In the genomic region with DNA sequence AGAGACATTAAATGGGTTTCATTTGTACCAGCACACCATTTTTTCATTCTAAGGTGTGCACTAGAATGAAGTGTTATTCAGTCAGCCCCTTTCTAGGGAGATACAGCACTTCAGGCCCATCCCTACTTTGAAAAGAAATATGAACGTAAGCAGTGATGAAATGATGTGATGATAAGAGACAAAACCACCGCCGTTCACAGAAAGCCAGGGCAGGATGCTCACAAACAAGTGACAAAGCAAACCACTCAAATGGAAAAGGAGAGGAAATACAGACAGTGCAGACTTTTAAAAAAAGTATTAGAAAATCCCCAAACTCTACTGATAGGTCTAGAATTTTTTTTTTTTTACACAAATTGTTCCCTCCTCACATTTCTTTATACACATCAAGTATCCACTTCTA, we compare ENCODE assay signal across 9 cellular contexts.
A peak's percentile ranks its signal among the peaks of the same experiment; 100 is the strongest.
DNase-seq lines count a peak whose midpoint lies in the region; ATAC-seq, FAIRE-seq and TF ChIP-seq lines count a peak whose summit lies in the region.
"Had no signal": no experiment of that assay in that cellular context is flagged by ENCODE, and none has a peak within 500 bp of the region (broad histone marks: within the 10 kb centered on the region; RNA-seq: fewer than 3 reads in every experiment).

No MANE protein-coding gene starts in this region.

- no peaks in the 10 kb centered on the region for H3K9me3 ChIP-seq in ovary

- no peak for FAIRE-seq in HTR-8/SVneo (lab: Jason Lieb, UNC)
- FAIRE-seq: keratinocyte had no signal

- no peaks in the 10 kb centered on the region for H3K36me3 ChIP-seq in ovary

- peak; percentile 89 for ATAC-seq in stimulated activated naive CD8-positive, alpha-beta T cell treated with anti-CD3 and anti-CD28 coated beads, Interleukin-15, Interleukin-2, amounts not matched to agents 100 U/mL and 50 U/mL, for 24 hours
- ATAC-seq in HG02840 (IDR thresholded peaks at IDR 0.05; ENCODE audit: low FRiP score, unreplicated experiment): no peak

- 91 to 92% (median 91%) methylated on average over 3 of the region's 3 CpGs for WGBS in ovary, 3 donors

- peak; percentile 32 to 38 for DNase-seq in activated CD8-positive, alpha-beta memory T cell treated with anti-CD3 and anti-CD28 coated beads for 1 hour (ENCODE audit: extremely low read depth in 1 of 2, low read depth in 1 of 2)
- DNase-seq in activated CD8-positive, alpha-beta memory T cell treated with anti-CD3 and anti-CD28 coated beads, Interleukin-2, amount 50 U/mL, for 48 hours: no peak
- peak; percentile 41 to 63 for DNase-seq in activated CD4-positive, alpha-beta T cell treated with anti-CD3 and anti-CD28 coated beads, Interleukin-2, amount 50 U/mL, for 48 hours
- DNase-seq in effector CD4-positive, alpha-beta T cell: peak; percentile 64
- peak; percentile 44 for DNase-seq in stimulated activated naive CD8-positive, alpha-beta T cell treated with anti-CD3 and anti-CD28 coated beads, Interleukin-15, Interleukin-2, amounts not matched to agents 100 U/mL and 50 U/mL, for 24 hours
- DNase-seq in ovary: no peak
- DNase-seq in HTR-8/SVneo (ENCODE audit: insufficient read length, low spot score): no peak

- no peak for TF ChIP-seq EP300 in ovary (IDR thresholded peaks at IDR 0.05)

- H3K27me3 ChIP-seq in ovary: no peaks in the 10 kb centered on the region

- TF ChIP-seq CTCF in ovary (IDR thresholded peaks at IDR 0.05): no peak

- H3K4me1 ChIP-seq in ovary (ENCODE audit: insufficient read depth): no peaks in the 10 kb centered on the region

- no peak for TF ChIP-seq POLR2A in ovary (IDR thresholded peaks at IDR 0.05)

- no peak overlapping the region for H3K4me3 ChIP-seq in ovary

- intact Hi-C loops in ovary (cut with DNase I): no loop called here

- H3K27ac ChIP-seq in ovary: no peak overlapping the region

Comparison
In these comparisons a context has a peak if more than half of its experiments do, and no peak if none do; other contexts are left out.
1. DNase-seq: peak in activated CD8-positive, alpha-beta memory T cell treated with anti-CD3 and anti-CD28 coated beads for 1 hour (2 of 2), activated CD4-positive, alpha-beta T cell treated with anti-CD3 and anti-CD28 coated beads, Interleukin-2, amount 50 U/mL, for 48 hours (2 of 2), effector CD4-positive, alpha-beta T cell (single experiment) and stimulated activated naive CD8-positive, alpha-beta T cell treated with anti-CD3 and anti-CD28 coated beads, Interleukin-15, Interleukin-2, amounts not matched to agents 100 U/mL and 50 U/mL, for 24 hours (single experiment); none in activated CD8-positive, alpha-beta memory T cell treated with anti-CD3 and anti-CD28 coated beads, Interleukin-2, amount 50 U/mL, for 48 hours (single experiment), ovary (0 of 5) and HTR-8/SVneo (single experiment).